ENCODE assay signal across 1 cellular context in the genomic region with DNA sequence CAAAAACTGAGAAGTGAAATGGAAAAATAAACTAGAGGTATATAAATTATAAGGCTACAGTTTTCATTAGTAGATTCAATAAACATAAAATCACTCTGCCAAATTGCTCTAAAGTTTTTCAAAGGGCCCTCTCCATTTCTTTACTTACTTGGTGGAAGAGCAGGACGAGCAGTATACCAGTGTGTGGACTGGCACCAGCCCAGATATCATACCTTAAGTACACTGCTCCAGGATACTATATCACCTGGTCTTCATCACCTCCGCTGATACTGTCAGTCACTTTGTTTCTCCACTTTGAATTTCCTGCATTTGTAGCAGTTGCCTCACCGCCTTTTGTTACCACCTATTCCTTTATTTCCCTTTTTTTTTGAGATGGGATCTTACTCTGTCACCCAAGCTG.
TF ChIP-seq lines count a peak whose summit lies in the region.

No MANE protein-coding gene starts in this region.

TF ChIP-seq in GM12878, 131 proteins besides CTCF, POLR2A, EP300 and RAD21:
- TF ChIP-seq RBBP5 (conservative IDR thresholded peaks at IDR 0.05) (no peak), RELA (IDR thresholded peaks at IDR 0.05; ENCODE audit: borderline replicate concordance, partially characterized antibody) (no peak), NFYA (IDR thresholded peaks at IDR 0.05; ENCODE audit: borderline replicate concordance, low read depth, low read length) (no peak), PAX5 (IDR thresholded peaks at IDR 0.05; ENCODE audit: borderline replicate concordance, low read depth, low read length) (no peak), SPI1 (IDR thresholded peaks at IDR 0.05; ENCODE audit: borderline replicate concordance, insufficient read depth, low read depth, low read length) (no peak), NRF1 (conservative IDR thresholded peaks at IDR 0.05; ENCODE audit: low read depth, low read length) (no peak)
- TF ChIP-seq, protein P1, sequence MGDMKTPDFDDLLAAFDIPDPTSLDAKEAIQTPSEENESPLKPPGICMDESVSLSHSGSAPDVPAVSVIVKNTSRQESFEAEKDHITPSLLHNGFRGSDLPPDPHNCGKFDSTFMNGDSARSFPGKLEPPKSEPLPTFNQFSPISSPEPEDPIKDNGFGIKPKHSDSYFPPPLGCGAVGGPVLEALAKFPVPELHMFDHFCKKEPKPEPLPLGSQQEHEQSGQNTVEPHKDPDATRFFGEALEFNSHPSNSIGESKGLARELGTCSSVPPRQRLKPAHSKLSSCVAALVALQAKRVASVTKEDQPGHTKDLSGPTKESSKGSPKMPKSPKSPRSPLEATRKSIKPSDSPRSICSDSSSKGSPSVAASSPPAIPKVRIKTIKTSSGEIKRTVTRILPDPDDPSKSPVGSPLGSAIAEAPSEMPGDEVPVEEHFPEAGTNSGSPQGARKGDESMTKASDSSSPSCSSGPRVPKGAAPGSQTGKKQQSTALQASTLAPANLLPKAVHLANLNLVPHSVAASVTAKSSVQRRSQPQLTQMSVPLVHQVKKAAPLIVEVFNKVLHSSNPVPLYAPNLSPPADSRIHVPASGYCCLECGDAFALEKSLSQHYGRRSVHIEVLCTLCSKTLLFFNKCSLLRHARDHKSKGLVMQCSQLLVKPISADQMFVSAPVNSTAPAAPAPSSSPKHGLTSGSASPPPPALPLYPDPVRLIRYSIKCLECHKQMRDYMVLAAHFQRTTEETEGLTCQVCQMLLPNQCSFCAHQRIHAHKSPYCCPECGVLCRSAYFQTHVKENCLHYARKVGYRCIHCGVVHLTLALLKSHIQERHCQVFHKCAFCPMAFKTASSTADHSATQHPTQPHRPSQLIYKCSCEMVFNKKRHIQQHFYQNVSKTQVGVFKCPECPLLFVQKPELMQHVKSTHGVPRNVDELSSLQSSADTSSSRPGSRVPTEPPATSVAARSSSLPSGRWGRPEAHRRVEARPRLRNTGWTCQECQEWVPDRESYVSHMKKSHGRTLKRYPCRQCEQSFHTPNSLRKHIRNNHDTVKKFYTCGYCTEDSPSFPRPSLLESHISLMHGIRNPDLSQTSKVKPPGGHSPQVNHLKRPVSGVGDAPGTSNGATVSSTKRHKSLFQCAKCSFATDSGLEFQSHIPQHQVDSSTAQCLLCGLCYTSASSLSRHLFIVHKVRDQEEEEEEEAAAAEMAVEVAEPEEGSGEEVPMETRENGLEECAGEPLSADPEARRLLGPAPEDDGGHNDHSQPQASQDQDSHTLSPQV (IDR thresholded peaks at IDR 0.05) = no peak
- TF ChIP-seq, protein P2, sequence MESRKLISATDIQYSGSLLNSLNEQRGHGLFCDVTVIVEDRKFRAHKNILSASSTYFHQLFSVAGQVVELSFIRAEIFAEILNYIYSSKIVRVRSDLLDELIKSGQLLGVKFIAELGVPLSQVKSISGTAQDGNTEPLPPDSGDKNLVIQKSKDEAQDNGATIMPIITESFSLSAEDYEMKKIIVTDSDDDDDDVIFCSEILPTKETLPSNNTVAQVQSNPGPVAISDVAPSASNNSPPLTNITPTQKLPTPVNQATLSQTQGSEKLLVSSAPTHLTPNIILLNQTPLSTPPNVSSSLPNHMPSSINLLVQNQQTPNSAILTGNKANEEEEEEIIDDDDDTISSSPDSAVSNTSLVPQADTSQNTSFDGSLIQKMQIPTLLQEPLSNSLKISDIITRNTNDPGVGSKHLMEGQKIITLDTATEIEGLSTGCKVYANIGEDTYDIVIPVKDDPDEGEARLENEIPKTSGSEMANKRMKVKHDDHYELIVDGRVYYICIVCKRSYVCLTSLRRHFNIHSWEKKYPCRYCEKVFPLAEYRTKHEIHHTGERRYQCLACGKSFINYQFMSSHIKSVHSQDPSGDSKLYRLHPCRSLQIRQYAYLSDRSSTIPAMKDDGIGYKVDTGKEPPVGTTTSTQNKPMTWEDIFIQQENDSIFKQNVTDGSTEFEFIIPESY (IDR thresholded peaks at IDR 0.05) = no peak
TF ChIP-seq in GM12878: peak in this region for 0.
